8 cellular contexts compared by ENCODE assay signal in the genomic region with DNA sequence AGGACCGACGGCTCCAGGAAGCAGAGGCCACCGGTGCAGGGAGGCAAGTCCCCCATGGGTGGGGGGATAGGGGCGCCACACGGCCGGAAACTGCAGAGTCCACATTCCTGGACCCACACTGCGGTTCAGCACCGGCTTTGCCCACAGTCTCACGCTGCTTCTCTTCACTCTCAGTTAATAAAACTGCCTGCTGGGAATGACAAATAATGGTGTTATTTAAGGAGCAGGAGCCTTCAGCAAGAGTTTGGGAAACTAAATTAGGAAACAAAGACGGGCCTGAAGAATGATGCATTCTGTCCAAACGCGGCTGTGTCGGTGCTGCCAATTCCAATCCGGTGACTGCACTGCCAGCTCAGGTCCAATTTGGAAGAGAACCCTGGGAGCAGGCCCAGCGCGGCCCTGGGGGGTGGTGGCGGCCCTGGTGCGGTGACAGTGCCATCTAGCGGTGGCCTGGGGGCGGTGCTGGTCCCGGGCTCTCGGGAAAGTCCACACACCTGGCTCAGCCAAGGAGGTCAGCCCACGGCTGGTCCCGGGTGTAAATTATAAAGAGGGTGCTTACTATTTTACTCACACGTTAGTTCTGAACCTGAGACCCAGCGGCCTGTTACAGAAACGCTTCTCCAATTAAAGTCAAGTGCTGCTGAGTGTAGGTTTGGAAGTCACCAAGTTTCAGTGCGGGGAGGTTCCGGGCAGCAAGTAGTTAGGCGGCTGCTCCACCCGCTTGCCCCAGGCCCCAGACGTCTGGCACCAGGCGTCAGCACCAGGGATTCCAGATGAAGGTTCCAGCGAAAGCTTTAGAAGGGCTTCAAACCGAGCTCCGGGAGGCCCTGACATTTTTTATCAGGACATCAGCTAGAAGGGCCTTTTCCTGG.
DNase-seq lines count a peak whose midpoint lies in the region; ATAC-seq and TF ChIP-seq lines count a peak whose summit lies in the region.

No MANE protein-coding gene starts in this region.

- H3K27ac ChIP-seq in H9 (ENCODE audit: insufficient read length, low read depth, low read length) (no peak overlapping the region), lung (ENCODE audit: low read depth in 1 of 2, low read length in 1 of 2) (peak overlapping the region; percentile 52 to 62)

- no peak overlapping the region for H2AFZ ChIP-seq in H9 (ENCODE audit: low read length)

- H4K5ac ChIP-seq in H9 (ENCODE audit: insufficient read length, low read depth, low read length): no peak overlapping the region

- H3K27me3 ChIP-seq in H9 (ENCODE audit: insufficient read depth, low read length) (no peaks in the 10 kb centered on the region), lung (ENCODE audit: control insufficient read depth, insufficient read depth) (no peaks in the 10 kb centered on the region)

- no peak overlapping the region for H3K56ac ChIP-seq in H9 (ENCODE audit: insufficient read length, low read depth, low read length)

- DNase-seq in GM12865 (ENCODE audit: low read depth) (peak; percentile 29), H9 (peak; percentile 86), NB4 (ENCODE audit: low read depth) (peak; percentile 50), dermis blood vessel endothelial cell (peak; percentile 65), lung (ENCODE audit: low spot score) (peak; percentile 76)
- peak; percentile 45 for DNase-seq in activated CD4-positive, alpha-beta T cell treated with anti-CD3 and anti-CD28 coated beads, Interleukin-2, amount 50 U/mL, for 1 hour
- DNase-seq in stimulated activated CD4-positive, alpha-beta T cell treated with anti-CD3 and anti-CD28 coated beads, Interleukin-4, amount 100 ng/mL, for 48 hours (ENCODE audit: low read depth in 2 of 2): peak; percentile 35 to 58

- H3K4me3 ChIP-seq in GM12865 (ENCODE audit: low read depth, low read length): no peak overlapping the region
- H3K4me3 ChIP-seq in NB4 (ENCODE audit: low read depth, low read length): no peak overlapping the region
- H3K4me3 ChIP-seq in lung: no peak overlapping the region

- no peak overlapping the region for H3K27ac Mint-ChIP-seq in H9

- H2AK5ac ChIP-seq in H9 (ENCODE audit: insufficient read length, low read length): no peak overlapping the region

- H3K14ac ChIP-seq in H9 (ENCODE audit: insufficient read depth, low read length): no peak overlapping the region

- no peak overlapping the region for H4K91ac ChIP-seq in H9 (ENCODE audit: insufficient read length, low read depth, low read length)

- no peak overlapping the region for H3K4me3 Mint-ChIP-seq in H9

- no peak overlapping the region for H3K4ac ChIP-seq in H9 (ENCODE audit: low read depth, low read length)

- no peak overlapping the region for H3K4me2 ChIP-seq in H9 (ENCODE audit: insufficient read depth, insufficient read length, low read length)

- peaks cover 4% of the 10 kb centered on the region for H3K27me3 Mint-ChIP-seq in H9 (ENCODE audit: low read depth)

- no peak overlapping the region for H2BK15ac ChIP-seq in H9 (ENCODE audit: low read depth, low read length)

- H3K9me3 ChIP-seq in H9 (ENCODE audit: control insufficient read depth, low read depth, low read length) (no peaks in the 10 kb centered on the region), lung (ENCODE audit: control insufficient read depth in 2 of 2, insufficient read depth in 1 of 2, low read length in 1 of 2) (no peaks in the 10 kb centered on the region)

- H2BK12ac ChIP-seq in H9 (ENCODE audit: insufficient read length, low read depth, low read length): no peak overlapping the region

- no peak overlapping the region for H4K8ac ChIP-seq in H9 (replicated peaks; ENCODE audit: insufficient read length, low read depth, low read length)

- no peaks in the 10 kb centered on the region for H3K79me1 ChIP-seq in H9 (ENCODE audit: insufficient read depth, low read depth, low read length, poor library complexity, severe bottlenecking)

- no CpG with 5 or more reads among the region's 36 CpGs for WGBS in H9 (ENCODE audit: extremely low coverage, insufficient read length, low lambda C conversion rate)
- 26 to 30% methylated on average over 36 of the region's 36 CpGs for WGBS in lung, 2 donors

- peak; percentile 89 for ATAC-seq in lung (ENCODE audit: insufficient read depth, low FRiP score)
- ATAC-seq in HG03108 (IDR thresholded peaks at IDR 0.05; ENCODE audit: unreplicated experiment): no peak

- H3T11ph ChIP-seq in H9 (ENCODE audit: low read length): no peak overlapping the region

- H3K79me2 ChIP-seq in H9 (ENCODE audit: insufficient read depth, low read length): no peaks in the 10 kb centered on the region

- TF ChIP-seq CTCF in GM12865 (IDR thresholded peaks at IDR 0.05; ENCODE audit: insufficient read depth, low read depth, low read length, missing control alignments) (peak; percentile 94), H9 (conservative IDR thresholded peaks at IDR 0.05) (peak; percentile 99), NB4 (IDR thresholded peaks at IDR 0.05; ENCODE audit: low read depth, low read length) (peak; percentile 93), lung (IDR thresholded peaks at IDR 0.05; ENCODE audit: control extremely low read depth, extremely low read depth) (peak; percentile 58)

- H2BK120ac ChIP-seq in H9 (ENCODE audit: low read depth, low read length, poor library complexity, severe bottlenecking): no peak overlapping the region

- H2BK5ac ChIP-seq in H9 (ENCODE audit: insufficient read length, low read length): no peak overlapping the region

- no peak for TF ChIP-seq POLR2A in NB4 (IDR thresholded peaks at IDR 0.05; ENCODE audit: extremely low read depth, insufficient read length)

- H4K20me1 ChIP-seq in H9 (ENCODE audit: control insufficient read depth, insufficient read depth, insufficient read length): no peaks in the 10 kb centered on the region

- H3K36me3 ChIP-seq in lung (ENCODE audit: control insufficient read depth in 2 of 2, insufficient read depth in 2 of 2, low read length in 2 of 2): no peaks in the 10 kb centered on the region

- no peak overlapping the region for H3K18ac ChIP-seq in H9 (ENCODE audit: insufficient read length, low read depth, low read length)

- H3K23ac ChIP-seq in H9 (ENCODE audit: insufficient read length, low read depth, low read length): no peak overlapping the region

- peaks cover 3 to 18% of the 10 kb centered on the region in 2 experiments for H3K4me1 Mint-ChIP-seq in H9

- no peaks in the 10 kb centered on the region for H3K4me1 ChIP-seq in H9 (ENCODE audit: insufficient read depth, low read length)
- peaks cover 0 to 4% of the 10 kb centered on the region in 2 donors for H3K4me1 ChIP-seq in lung (ENCODE audit: control insufficient read depth in 2 of 2, insufficient read depth in 2 of 2, low read length in 2 of 2)

- no peaks in the 10 kb centered on the region for H3K36me3 Mint-ChIP-seq in H9 (ENCODE audit: insufficient read depth in 1 of 3, low read depth in 3 of 3)

- H3K9ac ChIP-seq in H9 (ENCODE audit: extremely low read depth, insufficient read length, low read length): no peak overlapping the region

- no peaks in the 10 kb centered on the region for H3K9me3 Mint-ChIP-seq in H9

- no peaks in the 10 kb centered on the region for H3K23me2 ChIP-seq in H9 (ENCODE audit: insufficient read length, low read depth, low read length, poor library complexity, severe bottlenecking)

- H2BK20ac ChIP-seq in H9 (ENCODE audit: low read depth, low read length, poor library complexity, severe bottlenecking): no peak overlapping the region

Comparison
In these comparisons a context has a peak if more than half of its experiments do, and no peak if none do; other contexts are left out.
1. DNase-seq: peak in every context shown above with its lines; median percentile 86 in H9; 76 in lung; 65 in dermis blood vessel endothelial cell; 50 in NB4; 46 in stimulated activated CD4-positive, alpha-beta T cell treated with anti-CD3 and anti-CD28 coated beads, Interleukin-4, amount 100 ng/mL, for 48 hours; 45 in activated CD4-positive, alpha-beta T cell treated with anti-CD3 and anti-CD28 coated beads, Interleukin-2, amount 50 U/mL, for 1 hour; 29 in GM12865.